Comparison of ENCODE assay signal across 19 cellular contexts in the genomic region with DNA sequence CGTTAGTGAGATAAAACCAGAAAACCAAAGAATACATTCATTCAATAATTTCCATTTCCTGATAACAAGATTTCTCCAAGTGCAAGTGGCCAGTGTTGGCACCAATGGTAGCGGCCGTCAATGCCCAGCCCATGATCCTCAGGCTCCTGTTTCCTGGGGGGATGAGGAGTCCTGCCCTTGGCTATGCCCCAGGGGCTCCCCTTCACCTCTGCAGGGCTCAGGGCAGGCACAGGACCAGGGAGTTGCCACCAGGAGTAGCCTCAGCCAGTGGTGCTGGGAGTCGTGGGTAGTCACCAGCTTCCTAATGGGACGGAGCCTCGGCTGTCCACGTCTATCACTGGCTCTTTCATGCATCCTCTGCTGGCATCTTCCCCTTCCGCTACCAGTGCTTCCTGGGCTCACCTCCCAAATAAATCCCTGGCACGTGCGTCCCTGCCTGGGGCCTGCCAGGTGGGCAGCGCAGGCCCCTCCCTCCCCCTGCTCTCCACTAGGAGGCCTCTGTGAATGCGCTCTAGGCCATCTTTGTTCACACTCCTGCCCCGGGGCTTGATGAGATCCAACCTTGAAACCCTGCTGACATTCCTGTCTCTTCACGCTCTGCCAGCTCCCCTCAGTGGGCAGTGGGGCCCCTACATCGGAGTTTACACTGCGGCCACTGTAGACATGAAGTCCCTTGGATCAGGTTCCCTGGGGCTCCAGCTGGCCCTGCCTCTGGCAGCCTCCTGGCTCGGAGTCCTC.
DNase-seq lines count a peak whose midpoint lies in the region; ATAC-seq and TF ChIP-seq lines count a peak whose summit lies in the region.
"Had no signal": no experiment of that assay in that cellular context is flagged by ENCODE, and none has a peak within 500 bp of the region (broad histone marks: within the 10 kb centered on the region; RNA-seq: fewer than 3 reads in every experiment).

No MANE protein-coding gene starts in this region.

- no peak overlapping the region for H3K4me3 ChIP-seq in Peyer's patch
- no peak overlapping the region for H3K4me3 ChIP-seq in sigmoid colon
- H3K4me3 ChIP-seq: testis had no signal

- in situ Hi-C loops in G401 (cut with HindIII; ENCODE audit: low sequenced_read_pairs): no loop called here

- no peaks in the 10 kb centered on the region for H3K36me3 ChIP-seq in Peyer's patch
- H3K36me3 ChIP-seq in sigmoid colon: no peaks in the 10 kb centered on the region
- H3K36me3 ChIP-seq: neutrophil had no signal

- intact Hi-C loops in sigmoid colon (cut with DNase I): no loop called here

- no peaks in the 10 kb centered on the region for H3K9me3 ChIP-seq in Peyer's patch
- peaks cover 0 to 7% (median 0%) of the 10 kb centered on the region in 4 donors for H3K9me3 ChIP-seq in sigmoid colon
- H3K9me3 ChIP-seq: neutrophil, testis had no signal

- TF ChIP-seq CTCF in Peyer's patch (IDR thresholded peaks at IDR 0.05): no peak
- no peak for TF ChIP-seq CTCF in sigmoid colon (IDR thresholded peaks at IDR 0.05)

- ATAC-seq in GM21360 (IDR thresholded peaks at IDR 0.05; ENCODE audit: unreplicated experiment): no peak
- no peak for ATAC-seq in GM19455 (IDR thresholded peaks at IDR 0.05; ENCODE audit: unreplicated experiment)

- H3K27me3 ChIP-seq in Peyer's patch (no peaks in the 10 kb centered on the region), sigmoid colon (no peaks in the 10 kb centered on the region)
- H3K27me3 ChIP-seq: neutrophil, testis had no signal

- DNase-seq in G401 (ENCODE audit: low spot score): peak; percentile 27
- DNase-seq in Peyer's patch: peak in 2 of 3 donors; percentile 30 to 38
- DNase-seq in iPS-NIHi7 (ENCODE audit: extremely low spot score): peak; percentile 48
- peak; percentile 48 for DNase-seq in sigmoid colon
- no peak for DNase-seq in putamen (ENCODE audit: low spot score)
- DNase-seq in hypothalamus (lab: John Stamatoyannopoulos, UW): no peak
- DNase-seq: activated CD4-positive, alpha-beta T cell treated with anti-CD3 and anti-CD28 coated beads, Interleukin-2, amount 50 U/mL, for 48 hours; activated naive CD4-positive, alpha-beta T cell treated with anti-CD3 and anti-CD28 coated beads, Interleukin-2, amount 10 ng/mL, durations not matched to agents 7 days and 5 days; activated T-cell treated with anti-CD3 and anti-CD28 coated beads, Interleukin-2, amount 50 U/mL, for 1 hour; kidney glomerular epithelial cell; midbrain; NCI-H1105; NCI-H526; retina; Right ventricle myocardium superior; testis had no signal

- H3K27ac ChIP-seq in Peyer's patch (no peak overlapping the region), sigmoid colon (no peak overlapping the region)
- H3K27ac ChIP-seq: neutrophil, testis had no signal

- 84% methylated on average over 17 of the region's 17 CpGs for WGBS in sigmoid colon, 2 donors

- H3K4me1 ChIP-seq in Peyer's patch (no peaks in the 10 kb centered on the region), sigmoid colon (no peaks in the 10 kb centered on the region)
- H3K4me1 ChIP-seq: testis had no signal

- no peak for TF ChIP-seq EP300 in sigmoid colon (IDR thresholded peaks at IDR 0.05)

- TF ChIP-seq POLR2A in Peyer's patch (IDR thresholded peaks at IDR 0.05) (no peak), sigmoid colon (IDR thresholded peaks at IDR 0.05) (no peak)

Comparison
In these comparisons a context has a peak if more than half of its experiments do, and no peak if none do; other contexts are left out.
1. DNase-seq: peak in G401 (single experiment), Peyer's patch (2 of 3), iPS-NIHi7 (single experiment) and sigmoid colon (single experiment); none in putamen (single experiment) and hypothalamus (0 of 51).